In the genomic region with DNA sequence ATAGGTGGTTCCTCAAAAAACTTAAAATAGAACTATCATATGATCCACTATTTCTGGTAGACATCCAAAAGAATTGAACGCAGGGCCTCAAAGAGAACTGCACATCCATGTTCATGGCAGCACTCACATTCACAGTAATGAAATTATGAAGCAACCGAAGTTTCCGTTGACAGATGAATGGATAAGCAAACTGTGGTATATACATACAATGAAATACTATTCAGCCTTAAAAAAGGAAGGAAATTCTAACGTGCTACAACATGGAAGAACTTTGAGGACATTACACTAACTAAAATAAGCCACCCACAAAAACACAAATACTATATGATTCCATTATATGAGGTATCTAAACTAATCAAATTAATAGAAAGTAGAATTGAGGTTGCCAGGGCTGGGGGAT, we compare ENCODE assay signal across 6 cellular contexts.
"Had no signal": no experiment of that assay in that cellular context is flagged by ENCODE, and none has a peak within 500 bp of the region (broad histone marks: within the 10 kb centered on the region; RNA-seq: fewer than 3 reads in every experiment).

No MANE protein-coding gene starts in this region.

- H2AFZ ChIP-seq: GM23338 had no signal

- H3K4me2 ChIP-seq: GM23338 had no signal

- H3K4me3 Mint-ChIP-seq: GM23338, H9, HFFc6 had no signal

- DNase-seq: H9, HCEC 1CT, HFFc6, IMR-90, KBM-7 had no signal

- ATAC-seq: GM23338 had no signal

- H3K9me3 Mint-ChIP-seq: GM23338, H9, HFFc6 had no signal

- H3K4me1 Mint-ChIP-seq: GM23338, H9 had no signal

- H3K27ac Mint-ChIP-seq: GM23338, H9, HFFc6 had no signal

- H3K4me3 ChIP-seq: GM23338 had no signal
